In genomic region chr12:27637524-27637923, GRCh38 we compare ENCODE assay signal across 29 cellular contexts. TPM values are rescaled to one million over a fixed set of nuclear protein-coding genes. Genes with fewer than 3 reads are reported as not detected.
"Had no signal": no experiment of that assay in that cellular context is flagged by ENCODE, and none has a peak within 500 bp of the region (broad histone marks: within the 10 kb centered on the region; RNA-seq: fewer than 3 reads in every experiment).

No MANE protein-coding gene starts in this region.

- H3K27me3 ChIP-seq: ascending aorta, dorsolateral prefrontal cortex, esophagus muscularis mucosa, foreskin keratinocyte, gastrocnemius medialis, heart left ventricle had no signal

- H3K27ac Mint-ChIP-seq: activated CD4-positive, alpha-beta memory T cell treated with anti-CD3 and anti-CD28 coated beads for 36 hours; activated CD4-positive, alpha-beta T cell treated with anti-CD3 and anti-CD28 coated beads for 36 hours; activated CD4-positive, alpha-beta T cell treated with anti-CD3 and anti-CD28 coated beads, Interleukin-2, amount 10 ng/mL, durations not matched to agents 24 days and 14 days; activated naive CD8-positive, alpha-beta T cell; activated T-cell treated with anti-CD3 and anti-CD28 coated beads, Interleukin-2, amount 50 U/mL, for 24 hours; activated T-cell treated with anti-CD3 and anti-CD28 coated beads, Interleukin-2, amount 50 U/mL, for 72 hours; activated T-helper 17 cell treated with anti-CD3 and anti-CD28 coated beads, Interleukin-2, amount 50 U/mL, for 72 hours; brain; dendritic cell treated with granulocyte-macrophage colony-stimulating factor and Interleukin-4, amounts not matched to agents 40 ng/mL and 50 ng/mL, for 4 days had no signal

- DNase-seq: activated CD4-positive, alpha-beta memory T cell treated with anti-CD3 and anti-CD28 coated beads for 36 hours; activated CD4-positive, alpha-beta T cell treated with anti-CD3 and anti-CD28 coated beads for 36 hours; activated CD4-positive, alpha-beta T cell treated with anti-CD3 and anti-CD28 coated beads, Interleukin-2, amount 10 ng/mL, durations not matched to agents 24 days and 14 days; activated CD4-positive, CD25-positive, alpha-beta regulatory T cell; activated CD4-positive, CD25-positive, alpha-beta regulatory T cell treated with anti-CD3 and anti-CD28 coated beads, Interleukin-2, amount 50 U/mL, for 72 hours; activated CD8-positive, alpha-beta memory T cell treated with anti-CD3 and anti-CD28 coated beads, Interleukin-2, amount 50 U/mL, for 48 hours; activated effector memory CD4-positive, alpha-beta T cell treated with Interleukin-2 at 50 U/mL for 16 hours; activated gamma-delta T cell treated with Interleukin-2 at 50 U/mL for 16 hours; activated naive CD4-positive, alpha-beta T cell treated with anti-CD3 and anti-CD28 coated beads, Interleukin-2, amount 50 U/mL, for 16 hours; activated naive CD4-positive, alpha-beta T cell treated with Interleukin-2 at 50 U/mL for 16 hours; activated T-cell treated with anti-CD3 and anti-CD28 coated beads for 4 hours; activated T-cell treated with anti-CD3 and anti-CD28 coated beads, Interleukin-2, amount 50 U/mL, for 24 hours; activated T-cell treated with anti-CD3 and anti-CD28 coated beads, Interleukin-2, amount 50 U/mL, for 72 hours; dorsolateral prefrontal cortex; effector memory CD8-positive, alpha-beta T cell; erythroblast; foreskin keratinocyte; gastrocnemius medialis; glutamatergic neuron; heart left ventricle had no signal

- H3K4me1 ChIP-seq: gastrocnemius medialis had no signal

- H3K9me3 Mint-ChIP-seq: activated CD4-positive, alpha-beta memory T cell treated with anti-CD3 and anti-CD28 coated beads for 36 hours; activated CD4-positive, alpha-beta T cell treated with anti-CD3 and anti-CD28 coated beads, Interleukin-2, amount 10 ng/mL, durations not matched to agents 24 days and 14 days; activated T-cell treated with anti-CD3 and anti-CD28 coated beads, Interleukin-2, amount 50 U/mL, for 24 hours; activated T-cell treated with anti-CD3 and anti-CD28 coated beads, Interleukin-2, amount 50 U/mL, for 72 hours; activated T-helper 17 cell treated with anti-CD3 and anti-CD28 coated beads, Interleukin-2, amount 50 U/mL, for 72 hours; brain; central memory CD8-positive, alpha-beta T cell; dendritic cell treated with granulocyte-macrophage colony-stimulating factor and Interleukin-4, amounts not matched to agents 40 ng/mL and 50 ng/mL, for 4 days; effector memory CD8-positive, alpha-beta T cell had no signal

- H3K9me3 ChIP-seq: ascending aorta, esophagus muscularis mucosa, gastrocnemius medialis, heart left ventricle had no signal

- H3K4me1 Mint-ChIP-seq: brain had no signal

- H3K27ac ChIP-seq: coronary artery, dorsolateral prefrontal cortex, esophagus muscularis mucosa, foreskin keratinocyte, gastrocnemius medialis, heart left ventricle had no signal

- H3K36me3 Mint-ChIP-seq: activated CD4-positive, alpha-beta memory T cell treated with anti-CD3 and anti-CD28 coated beads for 36 hours had no signal

- H3K36me3 ChIP-seq: ascending aorta had no signal

- FAIRE-seq: bronchial epithelial cell had no signal

- H3K4me3 ChIP-seq: ascending aorta, coronary artery, dorsolateral prefrontal cortex, esophagus muscularis mucosa, gastrocnemius medialis, heart left ventricle had no signal

- H3K4me3 Mint-ChIP-seq: activated CD4-positive, alpha-beta memory T cell treated with anti-CD3 and anti-CD28 coated beads for 36 hours; activated CD4-positive, alpha-beta T cell treated with anti-CD3 and anti-CD28 coated beads for 36 hours; activated CD4-positive, alpha-beta T cell treated with anti-CD3 and anti-CD28 coated beads, Interleukin-2, amount 10 ng/mL, durations not matched to agents 24 days and 14 days; activated naive CD8-positive, alpha-beta T cell; activated T-cell treated with anti-CD3 and anti-CD28 coated beads, Interleukin-2, amount 50 U/mL, for 24 hours; activated T-cell treated with anti-CD3 and anti-CD28 coated beads, Interleukin-2, amount 50 U/mL, for 72 hours; activated T-helper 17 cell treated with anti-CD3 and anti-CD28 coated beads, Interleukin-2, amount 50 U/mL, for 72 hours; brain; central memory CD8-positive, alpha-beta T cell; dendritic cell treated with granulocyte-macrophage colony-stimulating factor and Interleukin-4, amounts not matched to agents 40 ng/mL and 50 ng/mL, for 4 days; effector memory CD8-positive, alpha-beta T cell had no signal

- ATAC-seq: activated CD4-positive, alpha-beta T cell treated with anti-CD3 and anti-CD28 coated beads for 36 hours; activated T-helper 17 cell treated with anti-CD3 and anti-CD28 coated beads, Interleukin-2, amount 50 U/mL, for 72 hours; effector memory CD8-positive, alpha-beta T cell; foreskin keratinocyte; gastrocnemius medialis; heart left ventricle had no signal

- H3K27me3 Mint-ChIP-seq: activated CD4-positive, alpha-beta memory T cell treated with anti-CD3 and anti-CD28 coated beads for 36 hours; activated CD4-positive, alpha-beta T cell treated with anti-CD3 and anti-CD28 coated beads for 36 hours; activated CD4-positive, alpha-beta T cell treated with anti-CD3 and anti-CD28 coated beads, Interleukin-2, amount 10 ng/mL, durations not matched to agents 24 days and 14 days; activated naive CD8-positive, alpha-beta T cell; activated T-cell treated with anti-CD3 and anti-CD28 coated beads, Interleukin-2, amount 50 U/mL, for 24 hours; brain; dendritic cell treated with granulocyte-macrophage colony-stimulating factor and Interleukin-4, amounts not matched to agents 40 ng/mL and 50 ng/mL, for 4 days had no signal

RNA-seq across cellular contexts. Expression of gene REP15, which starts 58.7 kb away (rescaled TPM):
- total RNA-seq: activated CD4-positive, alpha-beta T cell treated with anti-CD3 and anti-CD28 coated beads for 36 hours; activated T-cell treated with anti-CD3 and anti-CD28 coated beads, Interleukin-2, amount 50 U/mL, for 72 hours; ascending aorta had no signal
